In genomic region chr19:45922281-45922680, GRCh38 we compare ENCODE assay signal across 14 cellular contexts. TPM values are rescaled to one million over a fixed set of nuclear protein-coding genes. Genes with fewer than 3 reads are reported as not detected.
DNase-seq lines count a peak whose midpoint lies in the region; ATAC-seq and TF ChIP-seq lines count a peak whose summit lies in the region.
"Had no signal": no experiment of that assay in that cellular context is flagged by ENCODE, and none has a peak within 500 bp of the region (broad histone marks: within the 10 kb centered on the region; RNA-seq: fewer than 3 reads in every experiment).

No MANE protein-coding gene starts in this region.

- H3K27ac Mint-ChIP-seq in osteocyte (ENCODE audit: unreplicated experiment), result no peak overlapping the region

- peaks cover 26% of the 10 kb centered on the region for H3K27me3 Mint-ChIP-seq in osteocyte (ENCODE audit: unreplicated experiment)

- no peak for TF ChIP-seq POLR2A in transverse colon (IDR thresholded peaks at IDR 0.05)

- DNase-seq in BJ (ENCODE audit: low read depth), result no peak
- peak; percentile 67 for DNase-seq in SK-MEL-5 (ENCODE audit: low read depth, low spot score)
- DNase-seq in iPS DF 19.7 (ENCODE audit: low read depth, low spot score), result peak; percentile 75
- no peak for DNase-seq in kidney glomerular epithelial cell (lab: John Stamatoyannopoulos, UW)
- DNase-seq in left ventricle myocardium superior, result no peak
- DNase-seq in osteocyte (ENCODE audit: extremely low spot score, unreplicated experiment), result no peak
- no peak for DNase-seq in transverse colon
- DNase-seq: activated CD4-positive, alpha-beta T cell treated with anti-CD3 and anti-CD28 coated beads for 4 hours; aorta; NCI-H1092; substantia nigra had no signal

- H3K36me3 ChIP-seq in BJ (ENCODE audit: control insufficient read depth, insufficient read depth, low read length) (no peaks in the 10 kb centered on the region), transverse colon (no peaks in the 10 kb centered on the region)

- H3K4me3 Mint-ChIP-seq in osteocyte (ENCODE audit: unreplicated experiment), result no peak overlapping the region

- in situ Hi-C loops in SK-MEL-5 (cut with HindIII; ENCODE audit: low pct_unique_long_range_greater_than_20kb, low sequenced_read_pairs) (no loop called here), transverse colon (cut with MboI; ENCODE audit: low pct_ligation_motif_present in 1 of 4, low pct_unique_long_range_greater_than_20kb in 1 of 4, low sequenced_read_pairs in 3 of 4) (no loop called here)

- H3K36me3 Mint-ChIP-seq in osteocyte (ENCODE audit: unreplicated experiment), result no peaks in the 10 kb centered on the region

- POLR2A ChIA-PET in BJ (lab: Charles Lee), result no interaction called here

- intact Hi-C loops in left ventricle myocardium superior (cut with micrococcal nuclease) (no loop called here), transverse colon (cut with DNase I; ENCODE audit: low total_unique reads) (loop anchor here (1.0 kb wide), 1 partner anchor 42 kb away; no protein-coding TSS in a partner anchor)

- no peaks in the 10 kb centered on the region for H3K9me3 Mint-ChIP-seq in osteocyte (ENCODE audit: unreplicated experiment)

- 60 to 78% methylated on average over 4 to 9 of the region's 9 CpGs for WGBS in transverse colon (ENCODE audit: low coverage in 1 of 2), 2 donors

- no peaks in the 10 kb centered on the region for H3K4me1 ChIP-seq in transverse colon

- H3K27me3 ChIP-seq in BJ (ENCODE audit: control insufficient read depth, insufficient read depth, low read length) (peaks cover 5% of the 10 kb centered on the region), transverse colon (peaks cover 26% of the 10 kb centered on the region)

- H3K4me3 ChIP-seq in BJ (ENCODE audit: low read depth, low read length) (no peak overlapping the region), GM12875 (ENCODE audit: low read depth, low read length) (no peak overlapping the region), transverse colon (no peak overlapping the region)

- ATAC-seq in left ventricle myocardium superior, result no peak

- H3K27ac ChIP-seq in transverse colon, result no peak overlapping the region

- 0 out of 2 replicates have a peak, but pooled peaks have one; percentile 18 for TF ChIP-seq CTCF in BJ (IDR thresholded peaks at IDR 0.05; ENCODE audit: insufficient read depth, low read depth, low read length)
- TF ChIP-seq CTCF in GM12875 (IDR thresholded peaks at IDR 0.05; ENCODE audit: borderline replicate concordance, insufficient read depth, low read depth, low read length), result peak; percentile 44
- TF ChIP-seq CTCF in osteocyte (IDR thresholded peaks at IDR 0.05), result no peak
- no peak for TF ChIP-seq CTCF in transverse colon (IDR thresholded peaks at IDR 0.05)

- H3K4me1 Mint-ChIP-seq in osteocyte (ENCODE audit: unreplicated experiment), result peaks cover 2% of the 10 kb centered on the region

- H3K9me3 ChIP-seq in transverse colon, result no peaks in the 10 kb centered on the region

- TF ChIP-seq EP300 in transverse colon (IDR thresholded peaks at IDR 0.05; ENCODE audit: low read depth), result no peak

- CTCF ChIA-PET in BJ (lab: Yijun Ruan, JAX), result no interaction called here

RNA-seq across cellular contexts. Expression of gene NANOS2, which starts 7.7 kb away (rescaled TPM):
- not detected in 2 replicates for polyA plus RNA-seq in BJ (2011; rRNA removed)
- polyA minus RNA-seq in BJ (2011; rRNA and poly(A)+ RNA removed), result not detected in 2 replicates
- total RNA-seq in SK-MEL-5 (2014; rRNA removed; shearing (Covaris generic)), result not detected in 2 replicates
- not detected in 2 replicates for polyA plus RNA-seq in SK-MEL-5 (2015; cell fraction: cytosol; rRNA removed)
- polyA plus RNA-seq in SK-MEL-5 (2015; cell fraction: nucleus; rRNA removed), result not detected in 2 replicates
- total RNA-seq in left ventricle myocardium superior, result not detected
- not detected in 2 replicates for total RNA-seq in osteocyte
- not detected for total RNA-seq in transverse colon
- total RNA-seq: aorta, frontal cortex, myocyte had no signal
- polyA plus RNA-seq: aorta had no signal

RNA-seq across cellular contexts. Expression of gene MYPOP, which starts 19.9 kb away (rescaled TPM):
- polyA plus RNA-seq in BJ (2011; rRNA removed), result 1.6 and 1.8 TPM in 2 replicates
- 0.85 and 1.7 TPM in 2 replicates for polyA minus RNA-seq in BJ (2011; rRNA and poly(A)+ RNA removed)
- total RNA-seq in SK-MEL-5 (2014; rRNA removed; shearing (Covaris generic)), result 2.2 and 2.4 TPM in 2 replicates
- polyA plus RNA-seq in SK-MEL-5 (2015; cell fraction: cytosol; rRNA removed), result 10.7 and 12.3 TPM in 2 replicates
- polyA plus RNA-seq in SK-MEL-5 (2015; cell fraction: nucleus; rRNA removed), result 8.4 and 9.9 TPM in 2 replicates
- total RNA-seq in left ventricle myocardium superior (18.5 TPM), osteocyte (9.9 and 10.4 TPM in 2 replicates), transverse colon (10 to 100 TPM in 2 of 4 donors, 1 to 10 TPM in 2; 5.5 to 26.9 (median 8.9) TPM)

RNA-seq across cellular contexts. Expression of gene IRF2BP1, which starts 36.3 kb away (rescaled TPM):
- polyA plus RNA-seq in BJ (2011; rRNA removed), result 7.1 and 11.9 TPM in 2 replicates
- 8.4 and 10.1 TPM in 2 replicates for polyA minus RNA-seq in BJ (2011; rRNA and poly(A)+ RNA removed)
- total RNA-seq in SK-MEL-5 (2014; rRNA removed; shearing (Covaris generic)), result 20.6 and 22.9 TPM in 2 replicates
- polyA plus RNA-seq in SK-MEL-5 (2015; cell fraction: cytosol; rRNA removed), result 34.2 and 43.6 TPM in 2 replicates
- polyA plus RNA-seq in SK-MEL-5 (2015; cell fraction: nucleus; rRNA removed), result 8.4 and 9.0 TPM in 2 replicates
- total RNA-seq in left ventricle myocardium superior (22.3 TPM), osteocyte (29.4 and 30.9 TPM in 2 replicates), transverse colon (10 to 100 TPM; 24.9 to 34.1 (median 29.5) TPM)

RNA-seq across cellular contexts. Expression of gene NOVA2, which starts 51.4 kb away (rescaled TPM):
- 0.01 TPM in 2 replicates for polyA plus RNA-seq in BJ (2011; rRNA removed)
- polyA minus RNA-seq in BJ (2011; rRNA and poly(A)+ RNA removed), result under 0.01 and 0.05 TPM in 2 replicates
- total RNA-seq in SK-MEL-5 (2014; rRNA removed; shearing (Covaris generic)), result 0.08 and 0.18 TPM in 2 replicates
- polyA plus RNA-seq in SK-MEL-5 (2015; cell fraction: cytosol; rRNA removed), result 0.35 and 0.48 TPM in 2 replicates
- 0.04 and 0.12 TPM in 2 replicates for polyA plus RNA-seq in SK-MEL-5 (2015; cell fraction: nucleus; rRNA removed)
- total RNA-seq in left ventricle myocardium superior (5.9 TPM), osteocyte (not detected in 2 replicates), transverse colon (1 to 10 TPM in 1 of 4 donors, under 1 TPM in 2, not detected in 1; 0.41 to 2.2 (median 1.00) TPM)
- total RNA-seq: myocyte had no signal

RNA-seq across cellular contexts. Expression of gene FOXA3, which starts 58.2 kb away (rescaled TPM):
- not detected in 2 replicates for polyA plus RNA-seq in BJ (2011; rRNA removed)
- polyA minus RNA-seq in BJ (2011; rRNA and poly(A)+ RNA removed), result not detected in 2 replicates
- total RNA-seq in SK-MEL-5 (2014; rRNA removed; shearing (Covaris generic)), result 0.08 TPM in 1 of 2 replicates, not detected in the other
- polyA plus RNA-seq in SK-MEL-5 (2015; cell fraction: cytosol; rRNA removed), result not detected in 2 replicates
- not detected in 2 replicates for polyA plus RNA-seq in SK-MEL-5 (2015; cell fraction: nucleus; rRNA removed)
- total RNA-seq in left ventricle myocardium superior (not detected), osteocyte (not detected in 2 replicates), transverse colon (10 to 100 TPM in 2 of 4 donors, 1 to 10 TPM in 2; 1.9 to 24.4 (median 9.2) TPM)
- total RNA-seq: frontal cortex, myocyte had no signal

Comparison
In these comparisons a context has a peak if more than half of its experiments do, and no peak if none do; other contexts are left out.
1. DNase-seq: peak in SK-MEL-5 (single experiment) and iPS DF 19.7 (single experiment); none in BJ (single experiment), kidney glomerular epithelial cell (single experiment), left ventricle myocardium superior (single experiment), osteocyte (single experiment) and transverse colon (single experiment).
2. CTCF ChIP-seq: peak in BJ (single experiment) and GM12875 (single experiment); none in osteocyte (single experiment) and transverse colon (0 of 5).